ENCODE assay signal across 8 cellular contexts in genomic region chr11:31812392-31813241, GRCh38. TPM values are rescaled to one million over a fixed set of nuclear protein-coding genes. Genes with fewer than 3 reads are reported as not detected.
A peak's percentile ranks its signal among the peaks of the same experiment; 100 is the strongest.
DNase-seq lines count a peak whose midpoint lies in the region; ATAC-seq, FAIRE-seq and TF ChIP-seq lines count a peak whose summit lies in the region.

No MANE protein-coding gene starts in this region.

- H4K20me1 ChIP-seq in K562 (replicated peaks; ENCODE audit: control insufficient read depth, insufficient read depth, low read length), result no peaks in the 10 kb centered on the region; the same call in 1 of the 2 replicates

- H3K27ac ChIP-seq in K562 (ENCODE audit: extremely low read depth, low read depth, low read length), result no peak overlapping the region
- H3K27ac ChIP-seq in vagina, result no peak overlapping the region

- no peaks in the 10 kb centered on the region for H3K36me3 ChIP-seq in K562 (ENCODE audit: control insufficient read depth, insufficient read depth, low read length)
- H3K36me3 ChIP-seq in vagina, result no peaks in the 10 kb centered on the region

- in situ Hi-C loops in ACHN (cut with HindIII; ENCODE audit: low pct_ligation_motif_present, low pct_unique_long_range_greater_than_20kb, low sequenced_read_pairs), result no loop called here
- in situ Hi-C loops in K562 (cut with MboI), result no loop called here

- POLR2A ChIA-PET in K562 (lab: Yijun Ruan, JAX), result interaction anchor here (0.6 to 0.7 kb wide), 3 partner anchors 11 to 439 kb away, joined by 3 read pairs; no protein-coding TSS in a partner anchor

- no peaks in the 10 kb centered on the region for H3K79me2 ChIP-seq in K562 (ENCODE audit: control insufficient read depth, insufficient read depth, low read length)

- TF ChIP-seq EP300 in K562 (IDR thresholded peaks at IDR 0.05; ENCODE audit: low read length), result no peak

- H3K9ac ChIP-seq in K562 (ENCODE audit: insufficient read depth in 1 of 2, low read depth in 2 of 2, low read length in 2 of 2), result no peak overlapping the region

- TF ChIP-seq RAD21 in K562 (CRISPR knock-in tag; conservative IDR thresholded peaks at IDR 0.05 in 1 of 2, IDR thresholded peaks at IDR 0.05 in 1 of 2), result no peak

- no TSS peak for BruUV-seq in K562 (replicated peaks; lab: Mats Ljungman, UMichigan)

- TF ChIP-seq POLR2A in K562 (conservative IDR thresholded peaks at IDR 0.05) (no peak), vagina (IDR thresholded peaks at IDR 0.05) (no peak)

- H3K27me3 ChIP-seq in K562 (ENCODE audit: control insufficient read depth in 2 of 2, insufficient read depth in 2 of 2, low read length in 2 of 2), result peaks cover 20 to 63% of the 10 kb centered on the region in 2 experiments; a peak in 4 of 5 replicates
- H3K27me3 ChIP-seq in vagina, result peaks cover 32% of the 10 kb centered on the region

- WGBS in K562 (ENCODE audit: insufficient coverage, low coverage, missing lambda C conversion rate), result 71% methylated on average over 25 of the region's 54 CpGs

- no peak overlapping the region for H3K4me3 ChIP-seq in K562
- H3K4me3 ChIP-seq in vagina, result peak overlapping the region; percentile 34 to 46

- TF ChIP-seq CTCF in K562 (IDR thresholded peaks at IDR 0.05 in 2 of 3, conservative IDR thresholded peaks at IDR 0.05 in 1 of 3; ENCODE audit: insufficient read depth in 2 of 3, low read depth in 1 of 3, low read length in 3 of 3) (no peak), vagina (IDR thresholded peaks at IDR 0.05) (no peak)

- ATAC-seq in K562, result no peak
- no peak for ATAC-seq in HG03565 (IDR thresholded peaks at IDR 0.05; ENCODE audit: unreplicated experiment)

- H3K9me3 ChIP-seq in K562 (replicated peaks; ENCODE audit: control insufficient read depth, insufficient read depth, low read depth, low read length), result no peaks in the 10 kb centered on the region
- no peaks in the 10 kb centered on the region for H3K9me3 ChIP-seq in vagina

- intact Hi-C loops in K562 (cut with micrococcal nuclease), result loop anchor here (5.0 to 10.0 kb wide), 2 partner anchors 170 to 308 kb away; partner anchors contain the start of genes ELP4 and IMMP1L
- intact Hi-C loops in vagina (cut with DNase I), result no loop called here

- DNase-seq in ACHN, result peak; percentile 32
- peak; percentile 54 for DNase-seq in HK-2 (ENCODE audit: unreplicated experiment)
- no peak for DNase-seq in K562 (ENCODE audit: extremely low read depth in 1 of 4, low spot score in 3 of 4)
- peak; percentile 24 for DNase-seq in medulla oblongata (ENCODE audit: extremely low spot score)
- peak; percentile 27 to 55 for DNase-seq in vagina (ENCODE audit: extremely low spot score in 2 of 2)
- DNase-seq in occipital lobe (lab: John Stamatoyannopoulos, UW), result no peak
- no peak for DNase-seq in cortex of kidney (lab: John Stamatoyannopoulos, UW)

- no peak for FAIRE-seq in K562 (lab: Jason Lieb, UNC)

- no peak overlapping the region for H3K4me2 ChIP-seq in K562 (ENCODE audit: insufficient read depth, low read length)

- H3K4me1 ChIP-seq in K562 (replicated peaks in 1 of 2; ENCODE audit: control insufficient read depth in 2 of 2, insufficient read depth in 2 of 2, low read length in 2 of 2) (peaks cover 4 to 61% of the 10 kb centered on the region in 2 experiments; a peak in 4 of 5 replicates), vagina (peaks cover 79% of the 10 kb centered on the region)

- H3K9me1 ChIP-seq in K562 (ENCODE audit: control insufficient read depth, insufficient read depth, low read length), result no peaks in the 10 kb centered on the region

- CTCF ChIA-PET in K562 (lab: Yijun Ruan, JAX; ENCODE audit: low intra/inter-chr PET ratio), result no interaction called here

- no peak overlapping the region for H2AFZ ChIP-seq in K562 (ENCODE audit: low read depth, low read length)

TF ChIP-seq in K562, 482 proteins besides CTCF, POLR2A, EP300 and RAD21:
- TF ChIP-seq ZNF740 (CRISPR knock-in tag; IDR thresholded peaks at IDR 0.05) (no peak), ZNF740 (tag; IDR thresholded peaks at IDR 0.05) (0 out of 4 replicates have a peak, but pooled peaks of 1 of the 2 experiments have one; percentile 15), SIN3A (IDR thresholded peaks at IDR 0.05; ENCODE audit: borderline replicate concordance in 2 of 2, control insufficient read depth in 1 of 2, low read depth in 2 of 2, low read length in 2 of 2) (no peak), ESRRB (CRISPR knock-in tag; IDR thresholded peaks at IDR 0.05; ENCODE audit: borderline replicate concordance) (no peak), CREM (IDR thresholded peaks at IDR 0.05; ENCODE audit: low read depth) (peak; percentile 1; the same call in 1 of the 2 replicates), ZBTB33 (CRISPR knock-in tag; IDR thresholded peaks at IDR 0.05) (peak; percentile 42), KLF16 (IDR thresholded peaks at IDR 0.05) (no peak)

RNA-seq across cellular contexts. Expression of gene PAX6, which starts 1.5 kb away (rescaled TPM):
- 4.4 and 7.3 TPM in 2 replicates for total RNA-seq in K562 (2011; cell fraction: chromatin; rRNA removed; ENCODE audit: low replicate concordance)
- 2.0 and 3.3 TPM in 2 replicates for total RNA-seq in K562 (2011; cell fraction: nucleolus; rRNA removed)
- total RNA-seq in K562 (2011; cell fraction: nucleoplasm; rRNA removed), result 3.7 and 4.1 TPM in 2 replicates
- total RNA-seq in K562 (2014; rRNA removed) (5.9 and 6.3 TPM in 2 replicates), K562 (2014; rRNA removed; fragmentation: Illumina TruSeq; extraction: Trizol) (5.3 and 7.1 TPM in 2 replicates), K562 (2015; rRNA removed; fragmentation: Illumina TruSeq; extraction: Trizol) (4.6 and 4.7 TPM in 2 replicates), K562 (2021) (5.7 and 5.9 TPM in 2 replicates), vagina (not detected), occipital lobe (16.4 TPM)
- polyA plus RNA-seq in K562 (2011; rRNA removed) (2.5 and 6.8 TPM in 2 replicates), K562 (2014; fragmentation: Illumina TruSeq; extraction: Trizol) (10.9 and 12.3 TPM in 2 replicates), K562 (2014; fragmentation: Nextera tagmentation; extraction: Ambion mirVana) (1 to 10 TPM; 1.5 to 2.6 TPM), K562 (2014; rRNA removed) (7.2 TPM in 2 replicates)
- polyA plus RNA-seq in K562 (2011; cell fraction: cytosol; rRNA removed), result 3.1 and 8.7 TPM in 2 replicates
- polyA plus RNA-seq in K562 (2011; cell fraction: nucleus; rRNA removed), result 9.3 and 26.6 TPM in 2 replicates
- polyA plus RNA-seq in K562 (2012), result 4.8 and 22.9 TPM in 2 replicates
- polyA minus RNA-seq in K562 (2011; rRNA and poly(A)+ RNA removed), result 4.2 and 9.1 TPM in 2 replicates
- polyA minus RNA-seq in K562 (2011; cell fraction: cytosol; rRNA and poly(A)+ RNA removed), result 2.3 and 6.0 TPM in 2 replicates
- polyA minus RNA-seq in K562 (2011; cell fraction: nucleus; rRNA and poly(A)+ RNA removed), result 3.9 and 17.3 TPM in 2 replicates

Comparison
In these comparisons a context has a peak if more than half of its experiments do, and no peak if none do; other contexts are left out.
1. DNase-seq: peak in ACHN (single experiment), HK-2 (single experiment), medulla oblongata (single experiment) and vagina (2 of 2); none in K562 (0 of 4), occipital lobe (single experiment) and cortex of kidney (single experiment).